ENCODE assay signal across 1 cellular context in genomic region chr16:67652578-67653130, GRCh38.
TF ChIP-seq lines count a peak whose summit lies in the region.

No MANE protein-coding gene starts in this region.

TF ChIP-seq in HepG2, 621 proteins besides CTCF, POLR2A, EP300 and RAD21 (continued from another document):
- TF ChIP-seq AHDC1 (CRISPR knock-in tag; IDR thresholded peaks at IDR 0.05; ENCODE audit: borderline replicate concordance) (no peak), CENPT (CRISPR knock-in tag; IDR thresholded peaks at IDR 0.05; ENCODE audit: low read depth) (peak; percentile 87; the same call in 1 of the 2 replicates), ZNF34 (CRISPR knock-in tag; IDR thresholded peaks at IDR 0.05; ENCODE audit: borderline replicate concordance) (no peak), U2AF2 (IDR thresholded peaks at IDR 0.05; ENCODE audit: low read depth, low read length) (no peak), ZNF569 (CRISPR knock-in tag; IDR thresholded peaks at IDR 0.05; ENCODE audit: borderline replicate concordance) (no peak), SRY (CRISPR knock-in tag; IDR thresholded peaks at IDR 0.05) (no peak), KLF6 (CRISPR knock-in tag; IDR thresholded peaks at IDR 0.05) (peak; percentile 73; the same call in 1 of the 2 replicates), ZBTB46 (CRISPR knock-in tag; IDR thresholded peaks at IDR 0.05; ENCODE audit: borderline replicate concordance) (no peak), ZNF605 (CRISPR knock-in tag; IDR thresholded peaks at IDR 0.05) (no peak), MIER2 (CRISPR knock-in tag; IDR thresholded peaks at IDR 0.05) (peak; percentile 93), ZNF570 (CRISPR knock-in tag; IDR thresholded peaks at IDR 0.05; ENCODE audit: borderline replicate concordance) (no peak), ATF2 (CRISPR knock-in tag; IDR thresholded peaks at IDR 0.05) (0 out of 2 replicates have a peak, but pooled peaks have one; percentile 13), CEBPZ (IDR thresholded peaks at IDR 0.05; ENCODE audit: low read length) (no peak), NFIC (IDR thresholded peaks at IDR 0.05; ENCODE audit: low read length) (no peak), ZNF780A (CRISPR knock-in tag; IDR thresholded peaks at IDR 0.05) (no peak), MEF2D (CRISPR knock-in tag; IDR thresholded peaks at IDR 0.05) (no peak), SMARCE1 (IDR thresholded peaks at IDR 0.05; ENCODE audit: borderline replicate concordance) (no peak), STAT6 (CRISPR knock-in tag; IDR thresholded peaks at IDR 0.05; ENCODE audit: borderline replicate concordance) (no peak), CREB3 (CRISPR knock-in tag; IDR thresholded peaks at IDR 0.05) (no peak), RFX1 (IDR thresholded peaks at IDR 0.05) (no peak), STAG1 (CRISPR knock-in tag; IDR thresholded peaks at IDR 0.05) (no peak), ZNF232 (CRISPR knock-in tag; IDR thresholded peaks at IDR 0.05; ENCODE audit: borderline replicate concordance) (no peak), GABPA (IDR thresholded peaks at IDR 0.05; ENCODE audit: low read depth, low read length) (no peak), GABPA (CRISPR knock-in tag; IDR thresholded peaks at IDR 0.05; ENCODE audit: low read depth) (no peak), ZNF280B (CRISPR knock-in tag; IDR thresholded peaks at IDR 0.05; ENCODE audit: borderline replicate concordance) (no peak), ZBTB2 (CRISPR knock-in tag; IDR thresholded peaks at IDR 0.05; ENCODE audit: low read depth) (peak; percentile 45; the same call in 1 of the 2 replicates), GLMP (CRISPR knock-in tag; IDR thresholded peaks at IDR 0.05; ENCODE audit: borderline replicate concordance) (no peak), SMAD1 (CRISPR knock-in tag; IDR thresholded peaks at IDR 0.05; ENCODE audit: borderline replicate concordance, low read depth) (no peak), RARA (CRISPR knock-in tag; IDR thresholded peaks at IDR 0.05) (peak; percentile 28; the same call in 1 of the 2 replicates), LBX2 (CRISPR knock-in tag; IDR thresholded peaks at IDR 0.05; ENCODE audit: borderline replicate concordance) (0 out of 2 replicates have a peak, but pooled peaks have one; percentile 64)
